In the genomic region with DNA sequence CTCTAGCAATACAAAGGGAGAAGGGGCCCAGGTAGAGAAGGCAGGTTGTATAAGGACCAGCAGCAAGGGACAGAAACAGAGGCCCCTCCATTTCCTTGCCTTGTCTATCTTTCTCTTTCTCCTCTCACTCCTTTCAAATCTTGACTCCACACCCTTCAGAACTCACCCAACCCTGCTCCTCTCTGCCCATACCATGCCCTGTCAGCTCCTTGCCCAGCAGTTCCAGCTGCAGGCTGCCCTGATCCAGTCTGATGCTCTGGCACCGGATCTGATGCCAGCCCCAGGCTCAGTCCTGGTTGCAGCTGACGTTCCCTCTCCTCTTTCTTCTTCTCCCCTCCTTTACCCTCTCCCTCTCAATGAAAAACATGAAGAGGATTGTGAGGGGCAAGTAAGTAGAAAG, we compare ENCODE assay signal across 16 cellular contexts.
DNase-seq lines count a peak whose midpoint lies in the region; ATAC-seq, FAIRE-seq and TF ChIP-seq lines count a peak whose summit lies in the region.
"Had no signal": no experiment of that assay in that cellular context is flagged by ENCODE, and none has a peak within 500 bp of the region (broad histone marks: within the 10 kb centered on the region; RNA-seq: fewer than 3 reads in every experiment).

No MANE protein-coding gene starts in this region.

- H3K9me1 ChIP-seq in endothelial cell of umbilical vein (replicated peaks; ENCODE audit: control insufficient read depth, extremely low read depth, insufficient read depth, low read length): no peaks in the 10 kb centered on the region

- no peak for TF ChIP-seq POLR2A in endothelial cell of umbilical vein (IDR thresholded peaks at IDR 0.05; ENCODE audit: low read depth, low read length)

- H3K27me3 ChIP-seq in BLaER1 (no peaks in the 10 kb centered on the region), GM23338 (ENCODE audit: insufficient read depth) (no peaks in the 10 kb centered on the region), endothelial cell of umbilical vein (ENCODE audit: control insufficient read depth in 2 of 2, insufficient read depth in 2 of 2, low read length in 2 of 2) (no peaks in the 10 kb centered on the region)

- CTCF ChIA-PET in endothelial cell of umbilical vein (lab: Charles Lee) (interaction anchor here (2.1 kb wide), 1 partner anchor 10 kb away, joined by 8 read pairs; no protein-coding TSS in a partner anchor), OCI-LY7 (lab: Charles Lee; ENCODE audit: unreplicated experiment) (no interaction called here)

- H3K27ac ChIP-seq in BLaER1 (no peak overlapping the region), GM23338 (ENCODE audit: low read depth) (no peak overlapping the region), endothelial cell of umbilical vein (ENCODE audit: insufficient read depth, low read depth, low read length) (peak overlapping the region; percentile 78), OCI-LY7 (ENCODE audit: low read depth, low read length, poor library complexity, severe bottlenecking) (no peak overlapping the region)
- H3K27ac ChIP-seq: 22Rv1, GM23248, HL-60 had no signal

- H3K9me3 Mint-ChIP-seq in activated CD4-positive, alpha-beta T cell treated with anti-CD3 and anti-CD28 coated beads, Interleukin-2, amount 10 ng/mL, durations not matched to agents 24 days and 14 days: peaks cover 14% of the 10 kb centered on the region
- no peaks in the 10 kb centered on the region for H3K9me3 Mint-ChIP-seq in GM23338

- POLR2A ChIA-PET in endothelial cell of umbilical vein (lab: Charles Lee): no interaction called here
- POLR2A ChIA-PET in OCI-LY7 (lab: Charles Lee): no interaction called here

- no peaks in the 10 kb centered on the region for H3K79me2 ChIP-seq in GM23338 (replicated peaks; ENCODE audit: insufficient read depth)
- H3K79me2 ChIP-seq in endothelial cell of umbilical vein (ENCODE audit: control insufficient read depth, insufficient read depth, low read length): no peaks in the 10 kb centered on the region
- no peaks in the 10 kb centered on the region for H3K79me2 ChIP-seq in OCI-LY7 (ENCODE audit: insufficient read depth, low read depth, low read length)

- peaks cover 19% of the 10 kb centered on the region for H3K4me1 Mint-ChIP-seq in activated CD4-positive, alpha-beta T cell treated with anti-CD3 and anti-CD28 coated beads, Interleukin-2, amount 10 ng/mL, durations not matched to agents 24 days and 14 days
- H3K4me1 Mint-ChIP-seq in GM23338: peaks cover 10% of the 10 kb centered on the region

- no peaks in the 10 kb centered on the region for H4K20me1 ChIP-seq in BLaER1
- H4K20me1 ChIP-seq in GM23338 (replicated peaks; ENCODE audit: insufficient read depth): no peaks in the 10 kb centered on the region
- no peaks in the 10 kb centered on the region for H4K20me1 ChIP-seq in endothelial cell of umbilical vein (replicated peaks; ENCODE audit: control insufficient read depth, extremely low read depth, insufficient read depth, low read length)
- no peaks in the 10 kb centered on the region for H4K20me1 ChIP-seq in OCI-LY7 (ENCODE audit: insufficient read depth, low read length)

- ATAC-seq in GM23338: no peak

- H3K27ac Mint-ChIP-seq in activated CD4-positive, alpha-beta T cell treated with anti-CD3 and anti-CD28 coated beads, Interleukin-2, amount 10 ng/mL, durations not matched to agents 24 days and 14 days: no peak overlapping the region
- peak overlapping the region; percentile 60; the same call in 1 of the 2 replicates for H3K27ac Mint-ChIP-seq in GM23338

- intact Hi-C loops in activated CD4-positive, alpha-beta T cell treated with anti-CD3 and anti-CD28 coated beads, Interleukin-2, amount 10 ng/mL, durations not matched to agents 24 days and 14 days (cut with micrococcal nuclease): no loop called here
- intact Hi-C loops in endothelial cell of umbilical vein (cut with micrococcal nuclease) (loop anchor here (1.0 kb wide), 3 partner anchors 15 to 138 kb away; no protein-coding TSS in a partner anchor), OCI-LY7 (cut with micrococcal nuclease; ENCODE audit: unreplicated experiment) (no loop called here)

- BruUV-seq in endothelial cell of umbilical vein (replicated peaks; lab: Mats Ljungman, UMichigan) (no TSS peak), OCI-LY7 (replicated peaks; lab: Mats Ljungman, UMichigan) (no TSS peak)

- dilution Hi-C loops in endothelial cell of umbilical vein (cut with MboI; ENCODE audit: extremely low pct_ligation_motif_present, low sequenced_read_pairs): no loop called here

- H3K4me1 ChIP-seq in BLaER1 (peaks cover 35% of the 10 kb centered on the region), GM23338 (ENCODE audit: insufficient read depth) (peaks cover 4% of the 10 kb centered on the region; the same call in 1 of the 2 replicates), endothelial cell of umbilical vein (ENCODE audit: control insufficient read depth, extremely low read depth, insufficient read depth, low read length) (peaks cover 27% of the 10 kb centered on the region), OCI-LY7 (ENCODE audit: insufficient read depth, low read length, poor library complexity, severe bottlenecking) (no peaks in the 10 kb centered on the region)
- H3K4me1 ChIP-seq: Caco-2 had no signal

- no peak for TF ChIP-seq CTCF in GM23338 (conservative IDR thresholded peaks at IDR 0.05; ENCODE audit: low read depth in 2 of 2)
- TF ChIP-seq CTCF in endothelial cell of umbilical vein (IDR thresholded peaks at IDR 0.05; ENCODE audit: extremely low read depth in 1 of 2, insufficient read depth in 1 of 2, low read depth in 1 of 2, low read length in 2 of 2): no peak
- TF ChIP-seq CTCF in foreskin fibroblast (IDR thresholded peaks at IDR 0.05; ENCODE audit: low read depth, low read length): no peak
- TF ChIP-seq CTCF in OCI-LY7 (conservative IDR thresholded peaks at IDR 0.05; ENCODE audit: low read length): no peak

- H2AFZ ChIP-seq in GM23338: no peak overlapping the region
- H2AFZ ChIP-seq in endothelial cell of umbilical vein (ENCODE audit: low read depth, low read length): peak overlapping the region; percentile 64
- H2AFZ ChIP-seq in OCI-LY7 (ENCODE audit: low read length): no peak overlapping the region

- peaks cover 6% of the 10 kb centered on the region for H3K27me3 Mint-ChIP-seq in activated CD4-positive, alpha-beta T cell treated with anti-CD3 and anti-CD28 coated beads, Interleukin-2, amount 10 ng/mL, durations not matched to agents 24 days and 14 days
- peaks cover 8% of the 10 kb centered on the region for H3K27me3 Mint-ChIP-seq in GM23338 (ENCODE audit: insufficient read depth, low read depth, poor library complexity)
- H3K27me3 Mint-ChIP-seq: CD8-positive, alpha-beta memory T cell had no signal

- peak; percentile 35 for DNase-seq in activated CD4-positive, alpha-beta T cell treated with anti-CD3 and anti-CD28 coated beads, Interleukin-2, amount 10 ng/mL, durations not matched to agents 24 days and 14 days
- DNase-seq in activated CD4-positive, alpha-beta T cell treated with anti-CD3 and anti-CD28 coated beads for 48 hours: no peak
- DNase-seq in GM23338 (ENCODE audit: low spot score) (no peak), endothelial cell of umbilical vein (ENCODE audit: low read depth, low spot score) (no peak), Ammon's horn (ENCODE audit: low spot score) (no peak), foreskin fibroblast (no peak), OCI-LY7 (ENCODE audit: low spot score) (no peak)
- DNase-seq: C1 segment of cervical spinal cord; Caco-2; CD8-positive, alpha-beta memory T cell; GM23248; H7 had no signal

- H3K9me2 ChIP-seq in GM23338 (ENCODE audit: insufficient read depth): no peaks in the 10 kb centered on the region
- no peaks in the 10 kb centered on the region for H3K9me2 ChIP-seq in OCI-LY7 (ENCODE audit: insufficient read depth, low read length)

- H3K4me3 Mint-ChIP-seq in activated CD4-positive, alpha-beta T cell treated with anti-CD3 and anti-CD28 coated beads, Interleukin-2, amount 10 ng/mL, durations not matched to agents 24 days and 14 days: no peak overlapping the region
- H3K4me3 Mint-ChIP-seq in GM23338: no peak overlapping the region

- H3K36me3 ChIP-seq in BLaER1 (no peaks in the 10 kb centered on the region), GM23338 (ENCODE audit: insufficient read depth) (no peaks in the 10 kb centered on the region), endothelial cell of umbilical vein (ENCODE audit: control insufficient read depth in 2 of 2, extremely low read depth in 1 of 2, insufficient read depth in 2 of 2, low read length in 2 of 2) (no peaks in the 10 kb centered on the region), OCI-LY7 (ENCODE audit: insufficient read depth, low read length) (no peaks in the 10 kb centered on the region)

- FAIRE-seq in endothelial cell of umbilical vein (lab: Jason Lieb, UNC): no peak
- FAIRE-seq: GM18507 had no signal

- peaks cover 19% of the 10 kb centered on the region for H3K9me3 ChIP-seq in BLaER1
- H3K9me3 ChIP-seq in endothelial cell of umbilical vein (replicated peaks; ENCODE audit: control insufficient read depth, insufficient read depth, low read length): no peaks in the 10 kb centered on the region
- H3K9me3 ChIP-seq in OCI-LY7 (ENCODE audit: low read length): no peaks in the 10 kb centered on the region
- H3K9me3 ChIP-seq: Caco-2 had no signal

- no peaks in the 10 kb centered on the region for H3F3A ChIP-seq in GM23338 (replicated peaks; ENCODE audit: low read depth)

- H3K9ac ChIP-seq in BLaER1 (no peak overlapping the region), endothelial cell of umbilical vein (replicated peaks; ENCODE audit: extremely low read depth, insufficient read depth, low read length) (peak overlapping the region; percentile 25)
- H3K9ac ChIP-seq: GM23248 had no signal

- peak overlapping the region; percentile 42 for H3K4me2 ChIP-seq in BLaER1
- no peak overlapping the region for H3K4me2 ChIP-seq in GM23338
- H3K4me2 ChIP-seq in endothelial cell of umbilical vein (ENCODE audit: insufficient read depth, low read length): peak overlapping the region; percentile 73
- H3K4me2 ChIP-seq in OCI-LY7 (ENCODE audit: low read length): no peak overlapping the region

- no peak overlapping the region for H3K4me3 ChIP-seq in BLaER1
- no peak overlapping the region for H3K4me3 ChIP-seq in GM23338
- H3K4me3 ChIP-seq in endothelial cell of umbilical vein (replicated peaks in 1 of 3; ENCODE audit: insufficient read depth in 1 of 3, low read depth in 1 of 3, low read length in 3 of 3): no peak overlapping the region
- no peak overlapping the region for H3K4me3 ChIP-seq in foreskin fibroblast (ENCODE audit: low read depth in 1 of 2, low read length in 2 of 2)
- H3K4me3 ChIP-seq in OCI-LY7 (ENCODE audit: low read depth, low read length, poor library complexity, severe bottlenecking): no peak overlapping the region
- H3K4me3 ChIP-seq: GM23248 had no signal

- H3K36me3 Mint-ChIP-seq in activated CD4-positive, alpha-beta T cell treated with anti-CD3 and anti-CD28 coated beads, Interleukin-2, amount 10 ng/mL, durations not matched to agents 24 days and 14 days (ENCODE audit: low read depth): no peaks in the 10 kb centered on the region
- H3K36me3 Mint-ChIP-seq in GM23338 (ENCODE audit: low read depth): no peaks in the 10 kb centered on the region

TF ChIP-seq in GM23338, 12 proteins besides CTCF, POLR2A, EP300 and RAD21 (continues in another document):
- no peak for TF ChIP-seq ZNF114 (CRISPR knock-in tag; IDR thresholded peaks at IDR 0.05)

TF ChIP-seq in endothelial cell of umbilical vein, 7 proteins besides CTCF, POLR2A, EP300 and RAD21 (continues in another document):
- no peak for TF ChIP-seq GATA2 (IDR thresholded peaks at IDR 0.05; ENCODE audit: insufficient read depth, insufficient read length, low read depth, low read length)

Comparison
In these comparisons a context has a peak if more than half of its experiments do, and no peak if none do; other contexts are left out.
1. H3K4me2 ChIP-seq: peak in BLaER1 (single experiment) and endothelial cell of umbilical vein (single experiment); none in GM23338 (single experiment) and OCI-LY7 (single experiment).